ENCODE assay signal across 10 cellular contexts in the genomic region with DNA sequence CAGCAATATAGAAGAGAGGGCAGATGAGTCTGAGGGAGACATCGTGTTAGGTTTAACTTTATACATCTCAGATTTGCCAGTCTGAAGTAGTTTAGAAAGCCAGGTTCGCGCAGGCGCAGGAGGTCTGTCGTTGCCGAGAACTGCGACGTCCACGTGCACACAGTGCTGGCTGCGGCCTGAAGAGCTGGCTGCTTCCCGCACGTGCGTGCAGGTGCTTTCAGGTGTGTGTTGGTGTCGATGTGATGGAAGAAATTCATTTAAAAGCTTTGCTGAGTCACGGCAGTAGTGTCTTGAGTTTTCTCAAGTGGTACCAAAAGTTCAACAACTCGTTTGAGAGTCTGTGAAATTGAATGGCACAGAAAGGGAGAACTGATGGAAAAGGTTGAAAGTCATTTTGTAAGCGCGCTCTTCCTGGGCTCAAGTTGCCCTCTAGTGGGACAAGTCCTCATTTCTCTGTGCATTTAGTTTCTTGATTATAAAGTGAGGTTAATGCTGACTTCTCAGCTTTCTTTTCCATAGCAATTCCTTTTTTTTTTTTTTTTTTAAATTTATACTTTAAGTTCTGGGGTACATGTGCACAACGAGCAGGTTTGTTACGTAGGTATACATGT. TPM values are rescaled to one million over a fixed set of nuclear protein-coding genes. Genes with fewer than 3 reads are reported as not detected.
DNase-seq lines count a peak whose midpoint lies in the region; ATAC-seq, FAIRE-seq and TF ChIP-seq lines count a peak whose summit lies in the region.
"Had no signal": no experiment of that assay in that cellular context is flagged by ENCODE, and none has a peak within 500 bp of the region (broad histone marks: within the 10 kb centered on the region; RNA-seq: fewer than 3 reads in every experiment).

No MANE protein-coding gene starts in this region.

- no peak for FAIRE-seq in small intestine (lab: Jason Lieb, UNC)

- ATAC-seq in PC-3 (no peak), HG03045 (IDR thresholded peaks at IDR 0.05; ENCODE audit: unreplicated experiment) (no peak)

- no peaks in the 10 kb centered on the region for H3K9me2 ChIP-seq in PC-3 (replicated peaks; ENCODE audit: low read length)

- WGBS in small intestine, 3 donors = 86 to 92% (median 90%) methylated on average over 20 of the region's 20 CpGs

- no peaks in the 10 kb centered on the region for H3F3A ChIP-seq in PC-3 (ENCODE audit: low read length, unreplicated experiment)

- POLR2A ChIA-PET in PC-3 (lab: Charles Lee; ENCODE audit: unreplicated experiment) = interaction anchor here (0.6 kb wide), 1 partner anchor 81 kb away, joined by 6 read pairs; no protein-coding TSS in a partner anchor

- no peak overlapping the region for H2AFZ ChIP-seq in PC-3 (ENCODE audit: low read length)

- H3K9me3 ChIP-seq in PC-3 (ENCODE audit: low read length) = no peaks in the 10 kb centered on the region
- H3K9me3 ChIP-seq in small intestine (ENCODE audit: control insufficient read depth, low read depth) = no peaks in the 10 kb centered on the region
- H3K9me3 ChIP-seq: ascending aorta had no signal

- H3K4me1 ChIP-seq in PC-3 (ENCODE audit: insufficient read depth, low read length) = no peaks in the 10 kb centered on the region
- no peaks in the 10 kb centered on the region for H3K4me1 ChIP-seq in small intestine (ENCODE audit: control insufficient read depth in 2 of 2, insufficient read depth in 1 of 2, low read depth in 1 of 2, low read length in 1 of 2)
- H3K4me1 ChIP-seq: ascending aorta had no signal

- H3K4me3 Mint-ChIP-seq in activated T-cell treated with anti-CD3 and anti-CD28 coated beads, Interleukin-2, amount 50 U/mL, for 24 hours = no peak overlapping the region

- H3K4me2 ChIP-seq in PC-3 (ENCODE audit: low read length) = no peak overlapping the region

- DNase-seq in activated T-cell treated with anti-CD3 and anti-CD28 coated beads, Interleukin-2, amount 50 U/mL, for 24 hours = no peak
- no peak for DNase-seq in activated T-cell treated with anti-CD3 and anti-CD28 coated beads, Interleukin-2, amount 50 U/mL, for 48 hours
- DNase-seq in PC-3 = no peak
- DNase-seq in fibroblast of peridontal ligament (ENCODE audit: extremely low read depth) = peak; percentile 9
- peak; percentile 17 for DNase-seq in small intestine
- DNase-seq in amniotic stem cell (lab: John Stamatoyannopoulos, UW) = no peak
- no peak for DNase-seq in NCI-H2081 (lab: John Stamatoyannopoulos, UW)
- DNase-seq: stimulated activated CD4-positive, alpha-beta T cell treated with anti-CD3 and anti-CD28 coated beads, Interleukin-4, amount 100 ng/mL, for 1 hour had no signal

- CTCF ChIA-PET in PC-3 (lab: Charles Lee) = no interaction called here

- H4K20me1 ChIP-seq in PC-3 (ENCODE audit: low read length) = no peaks in the 10 kb centered on the region

- no peaks in the 10 kb centered on the region for H3K79me2 ChIP-seq in PC-3 (ENCODE audit: low read length)

- no peak overlapping the region for H3K4me3 ChIP-seq in PC-3 (ENCODE audit: low read length)
- H3K4me3 ChIP-seq in small intestine (ENCODE audit: low read depth in 1 of 2, low read length in 2 of 2) = no peak overlapping the region
- H3K4me3 ChIP-seq: ascending aorta had no signal

- no peaks in the 10 kb centered on the region for H3K36me3 ChIP-seq in PC-3 (ENCODE audit: low read depth, low read length)
- H3K36me3 ChIP-seq in small intestine (ENCODE audit: control insufficient read depth in 2 of 2, insufficient read depth in 2 of 2, low read length in 2 of 2) = peaks cover 6 to 9% of the 10 kb centered on the region in 2 donors

- peaks cover 64% of the 10 kb centered on the region for H3K36me3 Mint-ChIP-seq in activated T-cell treated with anti-CD3 and anti-CD28 coated beads, Interleukin-2, amount 50 U/mL, for 24 hours (ENCODE audit: low read depth)

- peak; percentile 29; the same call in 1 of the 2 replicates for TF ChIP-seq CTCF in PC-3 (conservative IDR thresholded peaks at IDR 0.05; ENCODE audit: low read depth, low read length)

- H3K27me3 ChIP-seq in PC-3 (ENCODE audit: low read length) (no peaks in the 10 kb centered on the region), small intestine (ENCODE audit: control insufficient read depth in 2 of 2, insufficient read depth in 2 of 2, low read length in 2 of 2) (no peaks in the 10 kb centered on the region)
- H3K27me3 ChIP-seq: ascending aorta had no signal

- no peaks in the 10 kb centered on the region for H3K27me3 Mint-ChIP-seq in activated T-cell treated with anti-CD3 and anti-CD28 coated beads, Interleukin-2, amount 50 U/mL, for 24 hours

- H3K27ac Mint-ChIP-seq in activated T-cell treated with anti-CD3 and anti-CD28 coated beads, Interleukin-2, amount 50 U/mL, for 24 hours = peak overlapping the region; percentile 54

- peaks cover 23% of the 10 kb centered on the region for H3K4me1 Mint-ChIP-seq in activated T-cell treated with anti-CD3 and anti-CD28 coated beads, Interleukin-2, amount 50 U/mL, for 24 hours (ENCODE audit: low read depth)

- intact Hi-C loops in PC-3 (cut with micrococcal nuclease) = no loop called here

- H3K27ac ChIP-seq in PC-3 (ENCODE audit: low read length) = no peak overlapping the region
- H3K27ac ChIP-seq in small intestine (ENCODE audit: low read depth in 1 of 2, low read length in 1 of 2) = no peak overlapping the region
- H3K27ac ChIP-seq: ascending aorta had no signal

- BruUV-seq in PC-3 (replicated peaks; lab: Mats Ljungman, UMichigan) = no TSS peak

- H3K9me3 Mint-ChIP-seq in activated T-cell treated with anti-CD3 and anti-CD28 coated beads, Interleukin-2, amount 50 U/mL, for 24 hours = no peaks in the 10 kb centered on the region

- H3K9ac ChIP-seq in PC-3 (ENCODE audit: low read length) = no peak overlapping the region

RNA-seq across cellular contexts. Expression of gene WDR37, which starts 18.7 kb away (rescaled TPM):
- 4.5 and 7.1 TPM in 2 replicates for total RNA-seq in PC-3 (2014; rRNA removed)
- 1 to 10 TPM; 6.8 to 7.9 (median 7.6) TPM for polyA plus RNA-seq in small intestine

RNA-seq across cellular contexts. Expression of gene IDI1, which starts 25.9 kb away (rescaled TPM):
- total RNA-seq in PC-3 (2014; rRNA removed) = 21.9 and 30.2 TPM in 2 replicates
- 10 to 100 TPM; 37.8 to 79.5 (median 44.7) TPM for polyA plus RNA-seq in small intestine

RNA-seq across cellular contexts. Expression of gene IDI2, which starts 49.2 kb away (rescaled TPM):
- not detected in 2 replicates for total RNA-seq in PC-3 (2014; rRNA removed)
- polyA plus RNA-seq in small intestine = under 1 TPM in 1 of 3 donors, not detected in 2; 0.03 TPM
- total RNA-seq: ascending aorta had no signal

Comparison
In these comparisons a context has a peak if more than half of its experiments do, and no peak if none do; other contexts are left out.
1. DNase-seq: peak in fibroblast of peridontal ligament (single experiment) and small intestine (single experiment); none in activated T-cell treated with anti-CD3 and anti-CD28 coated beads, Interleukin-2, amount 50 U/mL, for 24 hours (single experiment), activated T-cell treated with anti-CD3 and anti-CD28 coated beads, Interleukin-2, amount 50 U/mL, for 48 hours (0 of 2), PC-3 (single experiment), amniotic stem cell (single experiment) and NCI-H2081 (0 of 2).